ENCODE assay signal across 26 cellular contexts in genomic region chr6:128567029-128567428, GRCh38. TPM values are rescaled to one million over a fixed set of nuclear protein-coding genes. Genes with fewer than 3 reads are reported as not detected.
DNase-seq lines count a peak whose midpoint lies in the region; ATAC-seq, FAIRE-seq and TF ChIP-seq lines count a peak whose summit lies in the region.
"Had no signal": no experiment of that assay in that cellular context is flagged by ENCODE, and none has a peak within 500 bp of the region (broad histone marks: within the 10 kb centered on the region; RNA-seq: fewer than 3 reads in every experiment).

No MANE protein-coding gene starts in this region.

- intact Hi-C loops in adrenal gland (cut with DNase I) = no loop called here

- WGBS in A549 (ENCODE audit: missing lambda C conversion rate) = 21% methylated on average over 1 of the region's 1 CpG
- WGBS in GM23248 (ENCODE audit: low coverage in 1 of 2, low lambda C conversion rate in 2 of 2, missing lambda C conversion rate in 2 of 2), 2 experiments = 93 to 96% methylated on average over 1 of the region's 1 CpG
- 63 to 85% (median 73%) methylated on average over 1 of the region's 1 CpG for WGBS in adrenal gland, 4 donors

- H3K4me3 ChIP-seq in A549 = no peak overlapping the region
- H3K4me3 ChIP-seq in GM23248 = 0 out of 2 replicates have a peak overlapping the region, but pooled peaks have one; percentile 9
- no peak overlapping the region for H3K4me3 ChIP-seq in astrocyte of the spinal cord (ENCODE audit: low read depth, low read length)
- H3K4me3 ChIP-seq in adrenal gland = no peak overlapping the region
- H3K4me3 ChIP-seq: ascending aorta, dorsolateral prefrontal cortex, gastroesophageal sphincter, ovary, Peyer's patch, right atrium auricular region, transverse colon had no signal

- TF ChIP-seq POLR2A in A549 (IDR thresholded peaks at IDR 0.05; ENCODE audit: low read length) (no peak), adrenal gland (IDR thresholded peaks at IDR 0.05) (no peak)

- no peak for FAIRE-seq in A549 (lab: Jason Lieb, UNC)
- FAIRE-seq: D721Med had no signal

- no peak overlapping the region for H3K9ac ChIP-seq in GM23248

- H2AFZ ChIP-seq in GM23248 = no peak overlapping the region

- POLR2A ChIA-PET in A549 (lab: Yijun Ruan, JAX) = no interaction called here

- no peaks in the 10 kb centered on the region for H3K9me3 ChIP-seq in A549
- no peaks in the 10 kb centered on the region for H3K9me3 ChIP-seq in GM23248 (ENCODE audit: low read depth)
- no peaks in the 10 kb centered on the region for H3K9me3 ChIP-seq in adrenal gland (replicated peaks in 1 of 3)
- H3K9me3 ChIP-seq: ascending aorta, gastroesophageal sphincter, ovary, Peyer's patch, right atrium auricular region, transverse colon had no signal

- peak in 1 of 2 experiments; percentile 6 for DNase-seq in A549 (ENCODE audit: low read depth in 1 of 2, low spot score in 1 of 2)
- DNase-seq in GM23248 = peak; percentile 56
- DNase-seq in astrocyte of the spinal cord (ENCODE audit: low read depth, low spot score) = peak; percentile 7
- peak; percentile 24 for DNase-seq in kidney tubule cell (ENCODE audit: low spot score)
- no peak for DNase-seq in adrenal gland
- no peak for DNase-seq in stimulated activated CD4-positive, alpha-beta T cell treated with anti-CD3 and anti-CD28 coated beads, Interleukin-15, amount 100 ng/mL, for 24 hours
- no peak for DNase-seq in NCI-H2081 (lab: John Stamatoyannopoulos, UW)
- no peak for DNase-seq in HuH-7.5 (ENCODE audit: low spot score)
- DNase-seq: activated CD4-positive, alpha-beta T cell treated with anti-CD3 and anti-CD28 coated beads for 48 hours; dorsolateral prefrontal cortex; H9; Kasumi-1; NCI-H1092 treated with DMSO at 0.1 percent for 48 hours; NCI-H2029 treated with DMSO at 0.1 percent for 48 hours; ovary; Peyer's patch; stimulated activated CD8-positive, alpha-beta memory T cell treated with anti-CD3 and anti-CD28 coated beads, Interleukin-4, amount 100 ng/mL, for 48 hours; T-helper 2 cell; transverse colon had no signal

- H3K4me2 ChIP-seq in A549 = peak overlapping the region; percentile 25; the same call in 1 of the 3 replicates
- H3K4me2 ChIP-seq in GM23248 (ENCODE audit: unreplicated experiment) = peak overlapping the region; percentile 45

- no peaks in the 10 kb centered on the region for H3K79me2 ChIP-seq in GM23248 (ENCODE audit: insufficient read depth)

- peaks cover 13% of the 10 kb centered on the region; the same call in 1 of the 2 replicates for H3F3A ChIP-seq in GM23248 (ENCODE audit: insufficient read depth)

- H3K36me3 ChIP-seq in GM23248 (ENCODE audit: low read depth) = no peaks in the 10 kb centered on the region
- H3K36me3 ChIP-seq in adrenal gland (replicated peaks in 1 of 2) = no peaks in the 10 kb centered on the region
- H3K36me3 ChIP-seq: ascending aorta, gastroesophageal sphincter, ovary, Peyer's patch, right atrium auricular region, transverse colon had no signal

- H3K4me1 ChIP-seq in A549 (peaks cover 31% of the 10 kb centered on the region), GM23248 (ENCODE audit: insufficient read depth) (peaks cover 46% of the 10 kb centered on the region), adrenal gland (replicated peaks in 1 of 2) (no peaks in the 10 kb centered on the region)
- H3K4me1 ChIP-seq: Peyer's patch had no signal

- H3K9me2 ChIP-seq in GM23248 (ENCODE audit: insufficient read depth) = no peaks in the 10 kb centered on the region; the same call in 1 of the 2 replicates

- H3K27ac ChIP-seq in A549 = 0 out of 6 replicates have a peak overlapping the region, but pooled peaks of 1 of the 2 experiments have one; percentile 34
- H3K27ac ChIP-seq in GM23248 = peak overlapping the region; percentile 14; the same call in 1 of the 2 replicates
- H3K27ac ChIP-seq in adrenal gland = no peak overlapping the region
- H3K27ac ChIP-seq: ascending aorta, dorsolateral prefrontal cortex, gastroesophageal sphincter, ovary, Peyer's patch, right atrium auricular region, transverse colon had no signal

- no peak for TF ChIP-seq EP300 in A549 (IDR thresholded peaks at IDR 0.05)

- no peak for TF ChIP-seq CTCF in A549 (IDR thresholded peaks at IDR 0.05)
- no peak for TF ChIP-seq CTCF in astrocyte of the spinal cord (IDR thresholded peaks at IDR 0.05; ENCODE audit: low read depth, low read length)
- TF ChIP-seq CTCF in adrenal gland (IDR thresholded peaks at IDR 0.05) = no peak

- no peak for TF ChIP-seq RAD21 in A549 (conservative IDR thresholded peaks at IDR 0.05 in 1 of 2, IDR thresholded peaks at IDR 0.05 in 1 of 2)

- peak in 1 of 2 experiments; percentile 28; a peak in 1 of 6 replicates for ATAC-seq in A549
- ATAC-seq: activated naive CD4-positive, alpha-beta T cell treated with anti-CD3 and anti-CD28 coated beads, Interleukin-2, amount 50 U/mL, for 72 hours; gastroesophageal sphincter; natural killer cell treated with Interleukin-12 subunit alpha and Interleukin-12 subunit beta and Interleukin-15 and Interleukin-18, amount 100 ng/mL, for 72 hours had no signal

- CTCF ChIA-PET in A549 (lab: Yijun Ruan, JAX) = no interaction called here

- no peaks in the 10 kb centered on the region for H4K20me1 ChIP-seq in GM23248 (ENCODE audit: insufficient read depth)

- in situ Hi-C loops in GM23248 (cut with MboI) (no loop called here), astrocyte of the spinal cord (cut with HindIII; ENCODE audit: low sequenced_read_pairs) (no loop called here)

- H3K27me3 ChIP-seq in GM23248 (replicated peaks; ENCODE audit: insufficient read depth) (no peaks in the 10 kb centered on the region), adrenal gland (no peaks in the 10 kb centered on the region)
- H3K27me3 ChIP-seq: ascending aorta, dorsolateral prefrontal cortex, gastroesophageal sphincter, ovary, Peyer's patch, right atrium auricular region, transverse colon had no signal

TF ChIP-seq in A549, 52 proteins besides CTCF, POLR2A, EP300 and RAD21 (continues in another document):
- TF ChIP-seq, protein P1, sequence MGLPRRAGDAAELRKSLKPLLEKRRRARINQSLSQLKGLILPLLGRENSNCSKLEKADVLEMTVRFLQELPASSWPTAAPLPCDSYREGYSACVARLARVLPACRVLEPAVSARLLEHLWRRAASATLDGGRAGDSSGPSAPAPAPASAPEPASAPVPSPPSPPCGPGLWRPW (IDR thresholded peaks at IDR 0.05) = no peak
- TF ChIP-seq, protein P2, sequence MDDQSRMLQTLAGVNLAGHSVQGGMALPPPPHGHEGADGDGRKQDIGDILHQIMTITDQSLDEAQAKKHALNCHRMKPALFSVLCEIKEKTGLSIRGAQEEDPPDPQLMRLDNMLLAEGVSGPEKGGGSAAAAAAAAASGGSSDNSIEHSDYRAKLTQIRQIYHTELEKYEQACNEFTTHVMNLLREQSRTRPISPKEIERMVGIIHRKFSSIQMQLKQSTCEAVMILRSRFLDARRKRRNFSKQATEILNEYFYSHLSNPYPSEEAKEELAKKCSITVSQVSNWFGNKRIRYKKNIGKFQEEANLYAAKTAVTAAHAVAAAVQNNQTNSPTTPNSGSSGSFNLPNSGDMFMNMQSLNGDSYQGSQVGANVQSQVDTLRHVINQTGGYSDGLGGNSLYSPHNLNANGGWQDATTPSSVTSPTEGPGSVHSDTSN (IDR thresholded peaks at IDR 0.05) = no peak
- TF ChIP-seq FOSL2 (IDR thresholded peaks at IDR 0.05) (no peak), FOSL2 (CRISPR knock-in tag; IDR thresholded peaks at IDR 0.05) (no peak), CBX8 (IDR thresholded peaks at IDR 0.05) (no peak), CEBPB (IDR thresholded peaks at IDR 0.05) (no peak), NPAS2 (CRISPR knock-in tag; IDR thresholded peaks at IDR 0.05; ENCODE audit: borderline replicate concordance) (no peak), CBX2 (IDR thresholded peaks at IDR 0.05; ENCODE audit: borderline replicate concordance, low read depth) (no peak), EHMT2 (IDR thresholded peaks at IDR 0.05; ENCODE audit: low read depth) (no peak), CHD2 (IDR thresholded peaks at IDR 0.05; ENCODE audit: low read length, partially characterized antibody) (no peak), HOXB5 (CRISPR knock-in tag; IDR thresholded peaks at IDR 0.05) (no peak), POLR2AphosphoS2 (conservative IDR thresholded peaks at IDR 0.05; ENCODE audit: low read length) (no peak), FOSB (CRISPR knock-in tag; IDR thresholded peaks at IDR 0.05) (no peak), ESRRA (IDR thresholded peaks at IDR 0.05; ENCODE audit: borderline replicate concordance, low read length) (no peak), MAZ (IDR thresholded peaks at IDR 0.05; ENCODE audit: borderline replicate concordance, low read depth, low read length) (no peak), KDM1A (IDR thresholded peaks at IDR 0.05; ENCODE audit: low read depth) (no peak), JUN (IDR thresholded peaks at IDR 0.05) (no peak)
- TF ChIP-seq, protein P3, sequence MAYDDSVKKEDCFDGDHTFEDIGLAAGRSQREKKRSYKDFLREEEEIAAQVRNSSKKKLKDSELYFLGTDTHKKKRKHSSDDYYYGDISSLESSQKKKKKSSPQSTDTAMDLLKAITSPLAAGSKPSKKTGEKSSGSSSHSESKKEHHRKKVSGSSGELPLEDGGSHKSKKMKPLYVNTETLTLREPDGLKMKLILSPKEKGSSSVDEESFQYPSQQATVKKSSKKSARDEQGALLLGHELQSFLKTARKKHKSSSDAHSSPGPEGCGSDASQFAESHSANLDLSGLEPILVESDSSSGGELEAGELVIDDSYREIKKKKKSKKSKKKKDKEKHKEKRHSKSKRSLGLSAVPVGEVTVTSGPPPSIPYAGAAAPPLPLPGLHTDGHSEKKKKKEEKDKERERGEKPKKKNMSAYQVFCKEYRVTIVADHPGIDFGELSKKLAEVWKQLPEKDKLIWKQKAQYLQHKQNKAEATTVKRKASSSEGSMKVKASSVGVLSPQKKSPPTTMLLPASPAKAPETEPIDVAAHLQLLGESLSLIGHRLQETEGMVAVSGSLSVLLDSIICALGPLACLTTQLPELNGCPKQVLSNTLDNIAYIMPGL (CRISPR knock-in tag; IDR thresholded peaks at IDR 0.05; ENCODE audit: borderline replicate concordance) = no peak

RNA-seq across cellular contexts. Expression of gene PTPRK, which starts 46.6 kb away (rescaled TPM):
- polyA plus RNA-seq in A549 (2011; rRNA removed) (16.1 and 33.9 TPM in 2 replicates), A549 (2017; fragmentation: RNase III; extraction: RNeasy Plus Mini Kit Qiagen cat#74134 plus additional on column Dnase treatment) (11.1 to 15.2 TPM (median 14.4 TPM) in 3 replicates), GM23248 (2016; fragmentation: Nextera tagmentation; extraction: Ambion mirVana) (22.3 and 24.6 TPM in 2 replicates), adrenal gland (1 to 10 TPM; 3.2 to 8.0 (median 3.4) TPM)
- polyA plus RNA-seq in A549 (2012; cell fraction: cytosol; rRNA removed) = 3.6 and 3.9 TPM in 2 replicates
- polyA plus RNA-seq in A549 (2012; cell fraction: nucleus; rRNA removed) = 7.0 and 8.8 TPM in 2 replicates
- 42.1 and 47.4 TPM in 2 replicates for polyA minus RNA-seq in A549 (2011; rRNA and poly(A)+ RNA removed)
- 23.1 and 34.5 TPM in 2 replicates for total RNA-seq in GM23248 (2014; rRNA removed; shearing (Covaris generic))
- total RNA-seq in adrenal gland = 10 to 100 TPM; 10.2 to 22.4 (median 16.0) TPM
- polyA plus RNA-seq: CD14-positive monocyte had no signal

Comparison
In these comparisons a context has a peak if more than half of its experiments do, and no peak if none do; other contexts are left out.
1. DNase-seq: peak in GM23248 (single experiment), astrocyte of the spinal cord (single experiment) and kidney tubule cell (single experiment); none in adrenal gland (0 of 7), stimulated activated CD4-positive, alpha-beta T cell treated with anti-CD3 and anti-CD28 coated beads, Interleukin-15, amount 100 ng/mL, for 24 hours (single experiment), NCI-H2081 (0 of 2) and HuH-7.5 (single experiment).